ENCODE assay signal across 1 cellular context in genomic region chr13:51808811-51809210, GRCh38.
TF ChIP-seq lines count a peak whose summit lies in the region.

No MANE protein-coding gene starts in this region.

TF ChIP-seq in SK-N-SH, 30 proteins besides CTCF, POLR2A, EP300 and RAD21 (continued from another document):
- TF ChIP-seq MEF2A (IDR thresholded peaks at IDR 0.05; ENCODE audit: borderline replicate concordance, low read depth) (no peak), NRF1 (IDR thresholded peaks at IDR 0.05; ENCODE audit: low read depth, low read length) (no peak), PBX3 (IDR thresholded peaks at IDR 0.05) (no peak), CHD2 (IDR thresholded peaks at IDR 0.05; ENCODE audit: low read length, partially characterized antibody) (no peak), MXI1 (IDR thresholded peaks at IDR 0.05; ENCODE audit: low read depth, low read length) (no peak)
